Comparison of ENCODE assay signal across 8 cellular contexts in genomic region chr3:177196473-177197040, GRCh38. TPM values are rescaled to one million over a fixed set of nuclear protein-coding genes. Genes with fewer than 3 reads are reported as not detected.
DNase-seq lines count a peak whose midpoint lies in the region; ATAC-seq, FAIRE-seq and TF ChIP-seq lines count a peak whose summit lies in the region.

No MANE protein-coding gene starts in this region.

- peaks cover 56% of the 10 kb centered on the region for H3K4me1 Mint-ChIP-seq in activated T-cell treated with anti-CD3 and anti-CD28 coated beads, Interleukin-2, amount 50 U/mL, for 72 hours (ENCODE audit: low read depth)

- H3K27ac Mint-ChIP-seq in activated T-cell treated with anti-CD3 and anti-CD28 coated beads, Interleukin-2, amount 50 U/mL, for 72 hours = peak overlapping the region; percentile 99

- H3K27ac ChIP-seq in neural cell (ENCODE audit: low read length) = peak overlapping the region; percentile 99

- no peaks in the 10 kb centered on the region for H4K20me1 ChIP-seq in neural cell (ENCODE audit: insufficient read depth)

- H3K4me3 ChIP-seq in fibroblast of the aortic adventitia (ENCODE audit: low read depth, low read length) (peak overlapping the region; percentile 74), neural cell (ENCODE audit: low read length) (peak overlapping the region; percentile 80)

- no peak for FAIRE-seq in urothelium cell line (lab: Jason Lieb, UNC)

- no peaks in the 10 kb centered on the region for H3K36me3 ChIP-seq in neural cell (ENCODE audit: insufficient read depth, low read length)

- H3K9me2 ChIP-seq in neural cell (ENCODE audit: insufficient read depth, low read length) = no peaks in the 10 kb centered on the region

- peaks cover 12 to 19% of the 10 kb centered on the region in 2 donors for H3K36me3 Mint-ChIP-seq in activated T-cell treated with anti-CD3 and anti-CD28 coated beads, Interleukin-2, amount 50 U/mL, for 72 hours (ENCODE audit: insufficient read depth in 2 of 2)

- no peaks in the 10 kb centered on the region for H3K9me3 ChIP-seq in neural cell (ENCODE audit: low read length)

- peak; percentile 59 for TF ChIP-seq RAD21 in neural cell (conservative IDR thresholded peaks at IDR 0.05)

- peak overlapping the region; percentile 97 for H3K9ac ChIP-seq in neural cell (ENCODE audit: low read length)

- peaks cover 46% of the 10 kb centered on the region for H3K79me2 ChIP-seq in neural cell (replicated peaks; ENCODE audit: insufficient read depth, low read length)

- H3K27me3 Mint-ChIP-seq in activated T-cell treated with anti-CD3 and anti-CD28 coated beads, Interleukin-2, amount 50 U/mL, for 72 hours (ENCODE audit: low read depth) = no peaks in the 10 kb centered on the region

- H3K9me3 Mint-ChIP-seq in activated T-cell treated with anti-CD3 and anti-CD28 coated beads, Interleukin-2, amount 50 U/mL, for 72 hours = no peaks in the 10 kb centered on the region

- peaks cover 5% of the 10 kb centered on the region for H3F3A ChIP-seq in neural cell (ENCODE audit: insufficient read depth, low read length, poor library complexity, severe bottlenecking)

- TF ChIP-seq CTCF in fibroblast of the aortic adventitia (IDR thresholded peaks at IDR 0.05; ENCODE audit: insufficient read depth, low read length) (no peak), neural cell (IDR thresholded peaks at IDR 0.05; ENCODE audit: poor library complexity, severe bottlenecking) (no peak)

- no peak for TF ChIP-seq EP300 in neural cell (conservative IDR thresholded peaks at IDR 0.05; ENCODE audit: poor library complexity, severe bottlenecking)

- H3K4me3 Mint-ChIP-seq in activated T-cell treated with anti-CD3 and anti-CD28 coated beads, Interleukin-2, amount 50 U/mL, for 72 hours = peak overlapping the region; percentile 96 to 99

- no peak overlapping the region for H3K4me2 ChIP-seq in neural cell (ENCODE audit: low read length)

- no peaks in the 10 kb centered on the region for H3K27me3 ChIP-seq in neural cell (ENCODE audit: insufficient read depth, low read depth, low read length)

- peak overlapping the region; percentile 60 for H2AFZ ChIP-seq in neural cell (ENCODE audit: low read depth, low read length)

- no peak for ATAC-seq in activated T-cell treated with anti-CD3 and anti-CD28 coated beads, Interleukin-2, amount 50 U/mL, for 72 hours (replicated peaks in 1 of 2)
- no peak for ATAC-seq in GM18502 (IDR thresholded peaks at IDR 0.05; ENCODE audit: poor library complexity, unreplicated experiment)

- peak; percentile 72 for DNase-seq in activated CD4-positive, alpha-beta T cell treated with anti-CD3 and anti-CD28 coated beads for 48 hours
- no peak for DNase-seq in activated CD4-positive, alpha-beta T cell treated with anti-CD3 and anti-CD28 coated beads, Interleukin-2, amount 50 U/mL, for 1 hour
- DNase-seq in NCI-H1105 treated with DMSO at 0.1 percent for 48 hours (lab: John Stamatoyannopoulos, UW) (peak; percentile 74), fibroblast of the aortic adventitia (ENCODE audit: low read depth) (peak; percentile 50), urothelium cell line (ENCODE audit: low spot score) (peak; percentile 23)
- DNase-seq in activated T-cell treated with anti-CD3 and anti-CD28 coated beads, Interleukin-2, amount 50 U/mL, for 72 hours = peak in 1 of 2 donors; percentile 45

TF ChIP-seq in neural cell, 6 proteins besides CTCF, POLR2A, EP300 and RAD21:
- TF ChIP-seq MXI1 (conservative IDR thresholded peaks at IDR 0.05; ENCODE audit: poor library complexity, severe bottlenecking) (no peak), POLR2AphosphoS5 (IDR thresholded peaks at IDR 0.05) (no peak), SMC3 (conservative IDR thresholded peaks at IDR 0.05; ENCODE audit: poor library complexity) (peak; percentile 52), EZH2 (IDR thresholded peaks at IDR 0.05; ENCODE audit: borderline replicate concordance, insufficient read depth, low read length, poor library complexity, severe bottlenecking) (no peak)

RNA-seq across cellular contexts. Expression of gene TBL1XR1, which starts 0.7 kb away (rescaled TPM):
- total RNA-seq in activated T-cell treated with anti-CD3 and anti-CD28 coated beads, Interleukin-2, amount 50 U/mL, for 72 hours = 100 to 1,000 TPM; 179 to 240 TPM
- total RNA-seq in fibroblast of the aortic adventitia (ENCODE audit: low replicate concordance) = 73.2 and 171 TPM in 2 replicates
- 81.5 and 96.3 TPM in 2 replicates for polyA plus RNA-seq in neural cell
- 215 and 238 TPM in 2 replicates for polyA minus RNA-seq in neural cell
